12 cellular contexts compared by ENCODE assay signal in the genomic region with DNA sequence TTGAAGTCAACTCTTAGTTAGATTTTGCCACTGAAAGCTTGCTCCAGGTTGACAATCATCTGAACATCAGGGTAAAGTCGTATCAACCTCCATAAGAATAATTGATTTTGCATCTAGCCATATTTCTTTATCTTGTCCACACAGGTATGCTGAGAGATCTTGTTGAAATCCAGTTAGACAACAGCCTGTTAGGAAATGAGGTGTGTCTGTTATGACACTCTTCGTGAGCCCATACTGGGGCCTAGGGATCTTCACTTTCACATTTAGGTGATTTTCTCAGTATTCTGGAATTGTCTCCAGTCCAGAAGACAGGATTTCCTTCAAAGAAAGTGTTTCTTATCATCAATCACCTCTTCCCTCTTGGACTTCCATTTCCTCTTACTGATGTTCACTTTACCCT. TPM values are rescaled to one million over a fixed set of nuclear protein-coding genes. Genes with fewer than 3 reads are reported as not detected.
DNase-seq lines count a peak whose midpoint lies in the region; FAIRE-seq and TF ChIP-seq lines count a peak whose summit lies in the region.
"Had no signal": no experiment of that assay in that cellular context is flagged by ENCODE, and none has a peak within 500 bp of the region (broad histone marks: within the 10 kb centered on the region; RNA-seq: fewer than 3 reads in every experiment).

No MANE protein-coding gene starts in this region.

- no peaks in the 10 kb centered on the region for H3K27me3 ChIP-seq in bronchial epithelial cell (ENCODE audit: control insufficient read depth, insufficient read depth, low read length)
- H3K27me3 ChIP-seq: dorsolateral prefrontal cortex, right atrium auricular region, uterus had no signal

- no peaks in the 10 kb centered on the region for H3K9me3 ChIP-seq in HEK293 (ENCODE audit: control insufficient read depth, insufficient read depth, low read depth, low read length)
- H3K9me3 ChIP-seq: right atrium auricular region, uterus had no signal

- POLR2A ChIA-PET in HEK293 (lab: Yijun Ruan, JAX), result no interaction called here

- DNase-seq in bronchial epithelial cell (ENCODE audit: low read depth) (peak; percentile 90), pons (ENCODE audit: low spot score) (no peak), KBM-7 (no peak)
- DNase-seq: activated CD4-positive, CD25-positive, alpha-beta regulatory T cell; activated naive CD4-positive, alpha-beta T cell treated with anti-CD3 and anti-CD28 coated beads, Interleukin-2, amount 50 U/mL, for 16 hours; C1 segment of cervical spinal cord; dorsolateral prefrontal cortex; uterus had no signal

- no peaks in the 10 kb centered on the region for H3K4me1 ChIP-seq in HEK293 (ENCODE audit: control insufficient read depth, insufficient read depth, low read length)
- H3K4me1 ChIP-seq: right atrium auricular region, uterus had no signal

- peaks cover 10 to 27% of the 10 kb centered on the region in 2 experiments; a peak in 2 of 3 replicates for H3K36me3 ChIP-seq in HEK293 (ENCODE audit: control insufficient read depth in 2 of 2, insufficient read depth in 1 of 2, low read length in 2 of 2)
- H3K36me3 ChIP-seq in bronchial epithelial cell (ENCODE audit: control insufficient read depth, insufficient read depth, low read length), result peaks cover 2% of the 10 kb centered on the region
- H3K36me3 ChIP-seq: uterus had no signal

- in situ Hi-C loops in KBM-7 (cut with MboI; ENCODE audit: low pct_unique_long_range_greater_than_20kb, low sequenced_read_pairs), result no loop called here

- peak; percentile 50 for FAIRE-seq in bronchial epithelial cell (lab: Jason Lieb, UNC)

- TF ChIP-seq CTCF in HEK293 (tag by site-specific recombination; IDR thresholded peaks at IDR 0.05), result no peak
- no peak for TF ChIP-seq CTCF in bronchial epithelial cell (IDR thresholded peaks at IDR 0.05; ENCODE audit: insufficient read depth, low read length, severe bottlenecking)

- no peak overlapping the region for H3K27ac ChIP-seq in HEK293 (ENCODE audit: extremely low read depth, low read depth, low read length)
- H3K27ac ChIP-seq: dorsolateral prefrontal cortex, right atrium auricular region, uterus had no signal

- H3K4me3 ChIP-seq in HEK293 (ENCODE audit: low read depth, low read length) (no peak overlapping the region), bronchial epithelial cell (ENCODE audit: low read depth, low read length) (no peak overlapping the region)
- H3K4me3 ChIP-seq: dorsolateral prefrontal cortex, right atrium auricular region, uterus had no signal

- CTCF ChIA-PET in HEK293 (lab: Yijun Ruan, JAX), result interaction anchor here (0.6 to 8.5 kb wide), 3 partner anchors 10 to 57 kb away, joined by 3 to 59 read pairs (median 4); partner anchors contain the start of gene AHSG

TF ChIP-seq in HEK293, 187 proteins besides CTCF, POLR2A, EP300 and RAD21:
- TF ChIP-seq PRDM1 (tag by site-specific recombination; IDR thresholded peaks at IDR 0.05) (peak; percentile 39; the same call in 1 of the 2 replicates), ZNF449 (tag by site-specific recombination; IDR thresholded peaks at IDR 0.05) (no peak)
TF ChIP-seq in HEK293: peak in this region for 1.

RNA-seq across cellular contexts. Expression of gene DNAJB11, which starts 18.1 kb away (rescaled TPM):
- total RNA-seq in bronchial epithelial cell, result 66.6 and 94.5 TPM in 2 replicates

RNA-seq across cellular contexts. Expression of gene TBCCD1, which starts 21.5 kb away (rescaled TPM):
- 13.7 and 14.7 TPM in 2 replicates for total RNA-seq in bronchial epithelial cell

RNA-seq across cellular contexts. Expression of gene AHSG, which starts 24.2 kb away (rescaled TPM):
- total RNA-seq in bronchial epithelial cell, result 0.13 TPM in 1 of 2 replicates, not detected in the other
- total RNA-seq: mesothelial cell of epicardium, right atrium auricular region, uterus had no signal

RNA-seq across cellular contexts. Expression of gene CRYGS, which starts 44.4 kb away (rescaled TPM):
- 0.79 and 1.7 TPM in 2 replicates for total RNA-seq in bronchial epithelial cell

RNA-seq across cellular contexts. Expression of gene FETUB, which starts 51.6 kb away (rescaled TPM):
- 0.38 TPM in 1 of 2 replicates, not detected in the other for total RNA-seq in bronchial epithelial cell
- total RNA-seq: H1, mesothelial cell of epicardium, right atrium auricular region, uterus had no signal
